Comparison of ENCODE assay signal across 1 cellular context in genomic region chr19:2329528-2329927, GRCh38.
TF ChIP-seq lines count a peak whose summit lies in the region.

No MANE protein-coding gene starts in this region.

TF ChIP-seq in liver, 16 proteins besides CTCF, POLR2A, EP300 and RAD21 (continued from another document):
- no peak for TF ChIP-seq YY1 (IDR thresholded peaks at IDR 0.05)
- TF ChIP-seq EGR1 (IDR thresholded peaks at IDR 0.05; ENCODE audit: low read depth in 2 of 2) = no peak
- TF ChIP-seq HNF4G (IDR thresholded peaks at IDR 0.05) = no peak
- no peak for TF ChIP-seq TAF1 (conservative IDR thresholded peaks at IDR 0.05)
- TF ChIP-seq FOXA2 (IDR thresholded peaks at IDR 0.05) = no peak
- no peak for TF ChIP-seq REST (IDR thresholded peaks at IDR 0.05)
- no peak for TF ChIP-seq NR2F2 (IDR thresholded peaks at IDR 0.05)
- no peak for TF ChIP-seq SP1 (IDR thresholded peaks at IDR 0.05)
- no peak for TF ChIP-seq HNF4A (conservative IDR thresholded peaks at IDR 0.05)
- TF ChIP-seq, protein P1, sequence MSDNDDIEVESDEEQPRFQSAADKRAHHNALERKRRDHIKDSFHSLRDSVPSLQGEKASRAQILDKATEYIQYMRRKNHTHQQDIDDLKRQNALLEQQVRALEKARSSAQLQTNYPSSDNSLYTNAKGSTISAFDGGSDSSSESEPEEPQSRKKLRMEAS (IDR thresholded peaks at IDR 0.05) = no peak
